ENCODE assay signal across 8 cellular contexts in genomic region chr19:44304659-44305193, GRCh38. TPM values are rescaled to one million over a fixed set of nuclear protein-coding genes. Genes with fewer than 3 reads are reported as not detected.
DNase-seq lines count a peak whose midpoint lies in the region; ATAC-seq, FAIRE-seq and TF ChIP-seq lines count a peak whose summit lies in the region.

ZNF235 (minus strand) TSS chr19:44305025; CDS start chr19:44303404, 1,621 bp downstream.

- ATAC-seq in HG02884 (IDR thresholded peaks at IDR 0.05; ENCODE audit: unreplicated experiment) (peak; percentile 90), K562 (peak; percentile 99)

- BruUV-seq in K562 (replicated peaks; lab: Mats Ljungman, UMichigan), result no TSS peak

- peak within 1 kb of the TSS; percentile 87 for H2AFZ ChIP-seq in K562 (ENCODE audit: low read depth, low read length)

- H4K20me1 ChIP-seq in K562 (replicated peaks; ENCODE audit: control insufficient read depth, insufficient read depth, low read length), result no peaks in the 10 kb centered on the region

- intact Hi-C loops in K562 (cut with micrococcal nuclease), result loop anchor here (10.0 kb wide), 1 partner anchor 90 kb away; the partner anchor contains the start of gene ZNF227

- peak; percentile 72 for TF ChIP-seq POLR2A in GM15510 (IDR thresholded peaks at IDR 0.05; ENCODE audit: borderline replicate concordance, extremely low read depth, insufficient read length)
- TF ChIP-seq POLR2A in K562 (conservative IDR thresholded peaks at IDR 0.05), result peak; percentile 71

- peak in 1 of 2 experiments; percentile 26; a peak in 1 of 4 replicates for TF ChIP-seq RAD21 in K562 (CRISPR knock-in tag; conservative IDR thresholded peaks at IDR 0.05 in 1 of 2, IDR thresholded peaks at IDR 0.05 in 1 of 2)

- no peaks in the 10 kb centered on the region; the same call in 1 of the 2 replicates for H3K9me3 ChIP-seq in K562 (replicated peaks; ENCODE audit: control insufficient read depth, insufficient read depth, low read depth, low read length)

- WGBS in K562 (ENCODE audit: insufficient coverage, low coverage, missing lambda C conversion rate), result under 1% methylated on average over 31 of the region's 31 CpGs

- peak within 1 kb of the TSS; percentile 76 to 93 for H3K9ac ChIP-seq in K562 (ENCODE audit: insufficient read depth in 1 of 2, low read depth in 2 of 2, low read length in 2 of 2)

- H3K36me3 ChIP-seq in K562 (ENCODE audit: control insufficient read depth, insufficient read depth, low read length), result no peaks in the 10 kb centered on the region; the same call in 2 of the 3 replicates

- peak; percentile 100 for FAIRE-seq in K562 (lab: Jason Lieb, UNC)

- in situ Hi-C loops in K562 (cut with MboI), result no loop called here

- TF ChIP-seq CTCF in K562 (IDR thresholded peaks at IDR 0.05 in 2 of 3, conservative IDR thresholded peaks at IDR 0.05 in 1 of 3; ENCODE audit: insufficient read depth in 2 of 3, low read depth in 1 of 3, low read length in 3 of 3), result no peak

- H3K4me3 ChIP-seq in K562, result peak within 1 kb of the TSS; percentile 52

- POLR2A ChIA-PET in K562 (lab: Yijun Ruan, JAX), result interaction anchor here (0.6 to 0.9 kb wide), 5 partner anchors 92 to 301 kb away, joined by 3 to 4 read pairs (median 3); partner anchors contain the start of genes ZNF226 and ZNF227

- peak within 1 kb of the TSS; percentile 90 for H3K4me2 ChIP-seq in K562 (ENCODE audit: insufficient read depth, low read length)

- H3K9me1 ChIP-seq in K562 (ENCODE audit: control insufficient read depth, insufficient read depth, low read length), result no peaks in the 10 kb centered on the region

- TF ChIP-seq EP300 in K562 (IDR thresholded peaks at IDR 0.05; ENCODE audit: low read length), result no peak

- no peaks in the 10 kb centered on the region; a peak in 1 of 5 replicates for H3K27me3 ChIP-seq in K562 (ENCODE audit: control insufficient read depth in 2 of 2, insufficient read depth in 2 of 2, low read length in 2 of 2)

- peaks cover 4% of the 10 kb centered on the region in 2 experiments; a peak in 2 of 5 replicates for H3K4me1 ChIP-seq in K562 (replicated peaks in 1 of 2; ENCODE audit: control insufficient read depth in 2 of 2, insufficient read depth in 2 of 2, low read length in 2 of 2)

- peak within 1 kb of the TSS; percentile 78 for H3K27ac ChIP-seq in K562 (ENCODE audit: extremely low read depth, low read depth, low read length)

- no peaks in the 10 kb centered on the region for H3K79me2 ChIP-seq in K562 (ENCODE audit: control insufficient read depth, insufficient read depth, low read length)

- DNase-seq in NCI-H187 (lab: John Stamatoyannopoulos, UW) (peak; percentile 54 to 87), T1000 (lab: John Stamatoyannopoulos, UW) (peak; percentile 86), K562 (ENCODE audit: extremely low read depth in 1 of 4, low spot score in 3 of 4) (peak; percentile 84 to 95 (median 87)), hypothalamus (lab: John Stamatoyannopoulos, UW) (peak; percentile 21 to 94 (median 85)), retina (peak; percentile 95)
- DNase-seq in NK-92 treated with Interleukin-12 subunit alpha and Interleukin-12 subunit beta, amount 100 ng/mL, for 24 hours (lab: John Stamatoyannopoulos, UW), result no peak

- CTCF ChIA-PET in K562 (lab: Yijun Ruan, JAX; ENCODE audit: low intra/inter-chr PET ratio), result no interaction called here

TF ChIP-seq in K562, 482 proteins besides CTCF, POLR2A, EP300 and RAD21 (continues in another document):
- TF ChIP-seq MBD2 (IDR thresholded peaks at IDR 0.05; ENCODE audit: borderline replicate concordance, low read depth) (peak; percentile 72), ARID2 (IDR thresholded peaks at IDR 0.05) (no peak), CBX3 (IDR thresholded peaks at IDR 0.05; ENCODE audit: borderline replicate concordance in 1 of 2, low read length in 2 of 2) (peak in 1 of 2 experiments; percentile 16; a peak in 1 of 3 replicates), NCOA2 (IDR thresholded peaks at IDR 0.05; ENCODE audit: partially characterized antibody in 2 of 2) (no peak), ZNF766 (CRISPR knock-in tag; conservative IDR thresholded peaks at IDR 0.05) (peak; percentile 74), TFAP4 (CRISPR knock-in tag; IDR thresholded peaks at IDR 0.05; ENCODE audit: borderline replicate concordance) (peak; percentile 97), E4F1 (CRISPR knock-in tag; IDR thresholded peaks at IDR 0.05; ENCODE audit: borderline replicate concordance) (no peak), MIER1 (IDR thresholded peaks at IDR 0.05; ENCODE audit: low read depth) (no peak), RCOR1 (IDR thresholded peaks at IDR 0.05; ENCODE audit: borderline replicate concordance in 1 of 2, low read depth in 2 of 2, low read length in 2 of 2) (0 out of 4 replicates have a peak, but pooled peaks of 1 of the 2 experiments have one; percentile 15), JUND (IDR thresholded peaks at IDR 0.05; ENCODE audit: borderline replicate concordance, low read depth, low read length) (peak; percentile 93), JUND (tag; IDR thresholded peaks at IDR 0.05; ENCODE audit: borderline replicate concordance, low read depth, low read length) (peak; percentile 93; the same call in 2 of the 3 replicates), SRSF3 (IDR thresholded peaks at IDR 0.05; ENCODE audit: insufficient read depth, low read length) (no peak), POLR2G (IDR thresholded peaks at IDR 0.05; ENCODE audit: low read depth, low read length) (peak; percentile 86), NFYB (IDR thresholded peaks at IDR 0.05; ENCODE audit: extremely low read depth, insufficient read length) (no peak), HDAC2 (IDR thresholded peaks at IDR 0.05) (0 out of 2 replicates have a peak, but pooled peaks have one; percentile 26), ZNF431 (CRISPR knock-in tag; IDR thresholded peaks at IDR 0.05) (no peak), ERF (CRISPR knock-in tag; IDR thresholded peaks at IDR 0.05) (0 out of 2 replicates have a peak, but pooled peaks have one; percentile 65), SNIP1 (IDR thresholded peaks at IDR 0.05; ENCODE audit: low read depth) (no peak), GABPB1 (CRISPR knock-in tag; IDR thresholded peaks at IDR 0.05) (peak; percentile 91), CSDE1 (IDR thresholded peaks at IDR 0.05) (no peak), CXXC5 (CRISPR knock-in tag; IDR thresholded peaks at IDR 0.05) (peak; percentile 80), ZBTB7A (IDR thresholded peaks at IDR 0.05; ENCODE audit: borderline replicate concordance, control insufficient read depth, low read depth, low read length) (peak; percentile 58; the same call in 1 of the 2 replicates), DMBX1 (CRISPR knock-in tag; IDR thresholded peaks at IDR 0.05; ENCODE audit: borderline replicate concordance) (no peak), POU5F1 (IDR thresholded peaks at IDR 0.05; ENCODE audit: borderline replicate concordance, low read depth, low read length, partially characterized antibody) (peak; percentile 46), SIX5 (IDR thresholded peaks at IDR 0.05; ENCODE audit: borderline replicate concordance in 1 of 2, insufficient read depth in 1 of 2, low read depth in 1 of 2, low read length in 2 of 2) (peak; percentile 90 to 92), ARNT (IDR thresholded peaks at IDR 0.05) (no peak), DPF2 (IDR thresholded peaks at IDR 0.05) (peak; percentile 62; the same call in 1 of the 2 replicates)

RNA-seq across cellular contexts. Expression of gene ZNF235, which starts in this region (rescaled TPM):
- 12.2 and 23.4 TPM in 2 replicates for total RNA-seq in K562 (2011; cell fraction: chromatin; rRNA removed; ENCODE audit: low replicate concordance)
- total RNA-seq in K562 (2011; cell fraction: nucleolus; rRNA removed), result 8.7 and 13.0 TPM in 2 replicates
- 11.6 and 17.9 TPM in 2 replicates for total RNA-seq in K562 (2011; cell fraction: nucleoplasm; rRNA removed)
- total RNA-seq in K562 (2014; rRNA removed), result 0.68 and 1.9 TPM in 2 replicates
- 2.4 and 2.5 TPM in 2 replicates for total RNA-seq in K562 (2014; rRNA removed; fragmentation: Illumina TruSeq; extraction: Trizol)
- total RNA-seq in K562 (2015; rRNA removed; fragmentation: Illumina TruSeq; extraction: Trizol), result 2.0 and 2.2 TPM in 2 replicates
- 1.1 TPM in 2 replicates for total RNA-seq in K562 (2021)
- 1.0 and 2.9 TPM in 2 replicates for polyA plus RNA-seq in K562 (2011; rRNA removed)
- 0.58 and 0.61 TPM in 2 replicates for polyA plus RNA-seq in K562 (2011; cell fraction: cytosol; rRNA removed)
- polyA plus RNA-seq in K562 (2011; cell fraction: nucleus; rRNA removed), result 1.9 and 4.9 TPM in 2 replicates
- 1.2 and 1.8 TPM in 2 replicates for polyA plus RNA-seq in K562 (2012)
- polyA plus RNA-seq in K562 (2014; fragmentation: Illumina TruSeq; extraction: Trizol), result 1.1 and 1.7 TPM in 2 replicates
- polyA plus RNA-seq in K562 (2014; fragmentation: Nextera tagmentation; extraction: Ambion mirVana), result 1 to 10 TPM in 1 of 2 experiments, under 1 TPM in 1; 0.99 to 1.3 TPM
- 0.38 and 0.88 TPM in 2 replicates for polyA plus RNA-seq in K562 (2014; rRNA removed)
- polyA minus RNA-seq in K562 (2011; rRNA and poly(A)+ RNA removed), result 2.7 and 6.8 TPM in 2 replicates
- 1.9 TPM in 1 of 2 replicates, not detected in the other for polyA minus RNA-seq in K562 (2011; cell fraction: cytosol; rRNA and poly(A)+ RNA removed)
- polyA minus RNA-seq in K562 (2011; cell fraction: nucleus; rRNA and poly(A)+ RNA removed), result 3.6 and 5.8 TPM in 2 replicates
